Comparison of ENCODE assay signal across 8 cellular contexts in the genomic region with DNA sequence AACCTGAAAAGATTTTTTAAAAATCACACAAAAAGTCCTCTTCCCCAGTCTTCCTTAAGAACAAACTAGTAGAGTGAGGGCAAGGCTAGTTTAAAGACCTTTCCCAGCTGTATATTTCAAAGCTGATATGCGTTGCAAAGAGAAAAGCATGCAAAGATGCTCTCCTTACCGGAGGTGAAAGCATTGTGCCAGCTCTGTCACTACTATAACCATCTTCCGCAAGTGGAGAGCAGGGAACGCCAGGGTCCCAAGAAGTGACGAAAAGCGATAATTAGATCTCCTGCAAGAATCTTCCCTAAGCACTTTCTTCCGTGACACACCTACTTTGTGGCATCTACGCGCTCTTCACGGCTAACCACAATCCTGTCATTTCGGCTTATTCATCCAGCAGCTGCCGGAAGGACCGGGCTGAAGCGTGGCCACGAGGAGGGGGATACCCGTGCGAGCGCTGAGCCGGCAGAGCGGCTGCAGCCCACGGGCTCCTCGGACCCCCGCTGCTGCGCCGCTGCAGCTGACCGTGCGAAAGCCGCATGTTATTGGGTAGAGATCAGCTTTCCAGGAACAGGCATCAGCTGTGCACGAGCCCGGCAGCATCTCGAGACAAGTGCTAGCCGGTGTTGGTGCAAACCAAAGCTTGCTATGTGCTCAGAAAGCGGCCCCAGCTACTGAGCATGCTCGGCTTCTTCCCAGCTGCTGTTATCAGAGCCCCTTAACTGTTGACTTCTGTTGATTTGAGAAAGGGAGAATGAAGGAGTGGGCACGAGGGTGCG. TPM values are rescaled to one million over a fixed set of nuclear protein-coding genes. Genes with fewer than 3 reads are reported as not detected.
A peak's percentile ranks its signal among the peaks of the same experiment; 100 is the strongest.
DNase-seq lines count a peak whose midpoint lies in the region; ATAC-seq, FAIRE-seq and TF ChIP-seq lines count a peak whose summit lies in the region.

No MANE protein-coding gene starts in this region.

- no peaks in the 10 kb centered on the region for H3K9me3 Mint-ChIP-seq in astrocyte (ENCODE audit: unreplicated experiment)

- TF ChIP-seq CTCF in astrocyte (IDR thresholded peaks at IDR 0.05; ENCODE audit: insufficient read depth, low read depth, low read length), result no peak
- TF ChIP-seq CTCF in spleen (IDR thresholded peaks at IDR 0.05 in 8 of 11, conservative IDR thresholded peaks at IDR 0.05 in 3 of 11), result no peak

- 1 to 3% (median 2%) methylated on average over 27 to 36 of the region's 36 CpGs for WGBS in spleen, 5 donors

- no peaks in the 10 kb centered on the region for H3K36me3 ChIP-seq in astrocyte (ENCODE audit: insufficient read depth, low read length)
- no peaks in the 10 kb centered on the region for H3K36me3 ChIP-seq in iPS-18a (ENCODE audit: control insufficient read depth, low read depth, low read length)
- no peaks in the 10 kb centered on the region for H3K36me3 ChIP-seq in spleen

- H4K20me1 ChIP-seq in astrocyte (ENCODE audit: insufficient read depth, low read length), result no peaks in the 10 kb centered on the region

- peaks cover 3% of the 10 kb centered on the region for H3K27me3 ChIP-seq in astrocyte (ENCODE audit: insufficient read depth, low read length)
- H3K27me3 ChIP-seq in iPS-18a (ENCODE audit: control insufficient read depth, insufficient read depth, low read length), result peaks cover 32% of the 10 kb centered on the region
- peaks cover 0 to 43% (median 29%) of the 10 kb centered on the region in 7 donors for H3K27me3 ChIP-seq in spleen (replicated peaks in 1 of 7)

- H3K27me3 Mint-ChIP-seq in T-helper 17 cell, result peaks cover 30% of the 10 kb centered on the region
- H3K27me3 Mint-ChIP-seq in astrocyte (ENCODE audit: low read depth, unreplicated experiment), result peaks cover 34% of the 10 kb centered on the region

- H3K4me3 ChIP-seq in astrocyte (ENCODE audit: insufficient read depth, low read depth, low read length) (peak overlapping the region; percentile 62), iPS-18a (ENCODE audit: low read length) (peak overlapping the region; percentile 60), spleen (peak overlapping the region; percentile 22 to 69 (median 38))

- DNase-seq in DMS53 (lab: John Stamatoyannopoulos, UW) (peak; percentile 72), Kasumi-1 (lab: John Stamatoyannopoulos, UW) (peak; percentile 42 to 50), T-helper 17 cell (peak; percentile 10 to 36 (median 26)), astrocyte (ENCODE audit: low read depth) (peak; percentile 76), spleen (peak; percentile 77), SKM-1 treated with dmso at 0.1 percent for 144 hours (lab: John Stamatoyannopoulos, UW; ENCODE audit: unreplicated experiment) (no peak)

- ATAC-seq in GM21825 (IDR thresholded peaks at IDR 0.05; ENCODE audit: unreplicated experiment) (peak; percentile 95), T-helper 17 cell (peak; percentile 89)

- intact Hi-C loops in spleen (cut with DNase I; ENCODE audit: low total_unique reads), result no loop called here

- H3K27ac ChIP-seq in astrocyte (ENCODE audit: low read depth, low read length) (no peak overlapping the region), iPS-18a (ENCODE audit: low read length) (no peak overlapping the region), spleen (no peak overlapping the region)

- H3K4me3 Mint-ChIP-seq in T-helper 17 cell, result peak overlapping the region; percentile 95
- H3K4me3 Mint-ChIP-seq in astrocyte (ENCODE audit: unreplicated experiment), result peak overlapping the region; percentile 80

- H3K9me3 ChIP-seq in T-helper 17 cell (ENCODE audit: control insufficient read depth, low read length, poor library complexity, severe bottlenecking), result no peaks in the 10 kb centered on the region
- no peaks in the 10 kb centered on the region for H3K9me3 ChIP-seq in astrocyte (ENCODE audit: insufficient read depth, low read depth, low read length)
- H3K9me3 ChIP-seq in iPS-18a (ENCODE audit: control insufficient read depth, low read depth, low read length), result no peaks in the 10 kb centered on the region
- H3K9me3 ChIP-seq in spleen, result no peaks in the 10 kb centered on the region

- H3K4me2 ChIP-seq in astrocyte (ENCODE audit: low read length), result peak overlapping the region; percentile 90

- no peak for FAIRE-seq in astrocyte (lab: Jason Lieb, UNC)

- peaks cover 4% of the 10 kb centered on the region for H3K36me3 Mint-ChIP-seq in T-helper 17 cell (ENCODE audit: low read depth)
- H3K36me3 Mint-ChIP-seq in astrocyte (ENCODE audit: low read depth, unreplicated experiment), result no peaks in the 10 kb centered on the region

- no peaks in the 10 kb centered on the region for H3K79me2 ChIP-seq in astrocyte (ENCODE audit: insufficient read depth, low read length)

- H3K27ac Mint-ChIP-seq in T-helper 17 cell (no peak overlapping the region), astrocyte (ENCODE audit: unreplicated experiment) (peak overlapping the region; percentile 66)

- H3K4me1 Mint-ChIP-seq in T-helper 17 cell (peaks cover 16% of the 10 kb centered on the region), astrocyte (ENCODE audit: low read depth, unreplicated experiment) (peaks cover 7% of the 10 kb centered on the region)

- H2AFZ ChIP-seq in astrocyte (ENCODE audit: low read depth, low read length), result peak overlapping the region; percentile 83

- peak overlapping the region; percentile 23 for H3K9ac ChIP-seq in astrocyte (ENCODE audit: low read length)
- H3K9ac ChIP-seq in iPS-18a (ENCODE audit: low read length), result peak overlapping the region; percentile 38

- H3K4me1 ChIP-seq in astrocyte (ENCODE audit: insufficient read depth, low read length) (peaks cover 5% of the 10 kb centered on the region), iPS-18a (ENCODE audit: control insufficient read depth, low read depth, low read length) (peaks cover 11% of the 10 kb centered on the region), spleen (peaks cover 3 to 15% (median 12%) of the 10 kb centered on the region in 6 donors)

- TF ChIP-seq POLR2A in spleen (IDR thresholded peaks at IDR 0.05), result no peak

RNA-seq across cellular contexts. Expression of a gene that starts 57.2 kb away (rescaled TPM):
- total RNA-seq in T-helper 17 cell, result 10 to 100 TPM in 1 of 2 donors, 1 to 10 TPM in 1; 3.7 to 26.7 TPM
- total RNA-seq in astrocyte, result 38.6 and 43.2 TPM in 2 replicates
- total RNA-seq in spleen, result 10 to 100 TPM; 13.0 to 18.7 (median 16.1) TPM
- 1 to 10 TPM; 4.6 to 5.6 (median 5.0) TPM for polyA plus RNA-seq in spleen
